Comparison of ENCODE assay signal across 1 cellular context in genomic region chr2:120224256-120224655, GRCh38.
TF ChIP-seq lines count a peak whose summit lies in the region.

No MANE protein-coding gene starts in this region.

TF ChIP-seq in GM23338, 12 proteins besides CTCF, POLR2A, EP300 and RAD21 (continued from another document):
- TF ChIP-seq ZNF462 (CRISPR knock-in tag; IDR thresholded peaks at IDR 0.05): no peak
- no peak for TF ChIP-seq JUNB (IDR thresholded peaks at IDR 0.05; ENCODE audit: unreplicated experiment)
- TF ChIP-seq REST (IDR thresholded peaks at IDR 0.05; ENCODE audit: unreplicated experiment): no peak
- no peak for TF ChIP-seq EZH2 (IDR thresholded peaks at IDR 0.05; ENCODE audit: low read depth, unreplicated experiment)
- TF ChIP-seq EZH2phosphoT487 (IDR thresholded peaks at IDR 0.05; ENCODE audit: unreplicated experiment): no peak
- no peak for TF ChIP-seq ZNF331 (CRISPR knock-in tag; IDR thresholded peaks at IDR 0.05; ENCODE audit: low read depth)
- no peak for TF ChIP-seq STAT1 (IDR thresholded peaks at IDR 0.05; ENCODE audit: unreplicated experiment)
- TF ChIP-seq ETS1 (IDR thresholded peaks at IDR 0.05): no peak
- no peak for TF ChIP-seq NANOG (IDR thresholded peaks at IDR 0.05; ENCODE audit: borderline replicate concordance)
- no peak for TF ChIP-seq ZNF114 (CRISPR knock-in tag; IDR thresholded peaks at IDR 0.05)
